In genomic region chr5:83450183-83450839, GRCh38 we compare ENCODE assay signal across 1 cellular context.
TF ChIP-seq lines count a peak whose summit lies in the region.

No MANE protein-coding gene starts in this region.

TF ChIP-seq in HepG2, 621 proteins besides CTCF, POLR2A, EP300 and RAD21 (continued from another document):
- TF ChIP-seq CSRNP1 (CRISPR knock-in tag; IDR thresholded peaks at IDR 0.05): no peak
